In the genomic region with DNA sequence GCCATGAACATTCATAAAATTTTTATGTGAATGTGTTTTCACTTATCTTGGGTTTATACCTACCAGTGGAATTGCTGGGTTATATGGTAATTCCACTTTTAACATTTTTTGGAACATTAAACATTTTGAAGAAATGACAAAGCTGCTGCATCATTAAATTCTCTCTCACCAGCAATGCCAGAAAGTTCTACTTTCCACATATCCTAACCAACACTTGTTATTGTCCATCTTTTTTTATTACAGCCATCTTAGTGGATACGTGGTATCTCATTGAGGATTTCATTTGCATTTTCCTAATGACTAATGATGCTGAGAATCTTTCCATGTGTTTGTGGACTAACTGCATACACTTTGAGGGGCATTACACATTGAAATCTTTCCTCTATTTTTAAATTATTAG, we compare ENCODE assay signal across 34 cellular contexts.
"Had no signal": no experiment of that assay in that cellular context is flagged by ENCODE, and none has a peak within 500 bp of the region (broad histone marks: within the 10 kb centered on the region; RNA-seq: fewer than 3 reads in every experiment).

No MANE protein-coding gene starts in this region.

- H3K27me3 ChIP-seq: MG63 had no signal

- H3K36me3 ChIP-seq: MG63 had no signal

- H3K9me3 ChIP-seq: MG63 had no signal

- H3K4me3 ChIP-seq: MG63 had no signal

- DNase-seq: Karpas-422, Kasumi-1, KG1, MG63, MM.1S, MV-4-11, NCI-H1092, NCI-H1092 treated with DMSO at 0.1 percent for 48 hours, NCI-H1105, NCI-H1105 treated with DMSO at 0.1 percent for 48 hours, NCI-H1417, NCI-H1417 treated with DMSO at 0.1 percent for 48 hours, NCI-H1436, NCI-H1436 treated with DMSO at 0.1 percent for 48 hours, NCI-H146, NCI-H1694, NCI-H1694 treated with DMSO at 0.1 percent for 48 hours, NCI-H187, NCI-H187 treated with DMSO at 0.1 percent for 48 hours, NCI-H1930, NCI-H2029, NCI-H2029 treated with DMSO at 0.1 percent for 48 hours, NCI-H2081, NCI-H2081 treated with DMSO at 0.1 percent for 48 hours, NCI-H2107, NCI-H2171, NCI-H2171 treated with DMSO at 0.1 percent for 48 hours, NCI-H2227 treated with DMSO at 0.1 percent for 48 hours, NCI-H226, NCI-H345, NCI-H446, NCI-H446 treated with DMSO at 0.1 percent for 48 hours, NCI-H510A had no signal

- H3K27ac ChIP-seq: KMS-11 had no signal
